ENCODE assay signal across 15 cellular contexts in the genomic region with DNA sequence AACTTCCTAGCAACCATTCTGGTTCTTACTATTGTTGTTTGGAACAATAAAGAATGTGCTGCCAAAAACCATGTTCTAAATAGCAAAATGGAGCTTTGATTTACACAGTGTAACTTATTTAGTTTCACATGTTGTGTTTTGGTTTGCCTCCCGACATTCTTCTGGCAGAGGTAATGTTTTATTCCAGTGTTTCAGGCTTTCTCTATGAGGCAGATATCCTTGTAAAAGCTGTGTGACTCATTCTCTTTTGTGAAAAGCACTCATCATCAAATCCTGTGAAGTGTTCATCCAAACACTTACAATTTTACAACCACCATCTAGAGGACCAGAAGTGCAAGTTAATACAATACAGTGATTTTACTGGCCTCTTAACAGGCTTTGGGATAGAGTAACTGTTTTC.
DNase-seq lines count a peak whose midpoint lies in the region; ATAC-seq, FAIRE-seq and TF ChIP-seq lines count a peak whose summit lies in the region.
"Had no signal": no experiment of that assay in that cellular context is flagged by ENCODE, and none has a peak within 500 bp of the region (broad histone marks: within the 10 kb centered on the region; RNA-seq: fewer than 3 reads in every experiment).

No MANE protein-coding gene starts in this region.

- intact Hi-C loops in left lung (cut with DNase I): no loop called here
- intact Hi-C loops in activated CD4-positive, alpha-beta T cell treated with anti-CD3 and anti-CD28 coated beads for 36 hours (cut with DNase I, micrococcal nuclease): no loop called here

- no peak overlapping the region for H3K4me3 Mint-ChIP-seq in activated CD4-positive, alpha-beta T cell treated with anti-CD3 and anti-CD28 coated beads for 36 hours
- H3K4me3 Mint-ChIP-seq: activated naive CD8-positive, alpha-beta T cell treated with anti-CD3 and anti-CD28 coated beads, Interleukin-2, amount 50 U/mL, for 24 hours; CD8-positive, alpha-beta memory T cell; T-cell had no signal

- no peaks in the 10 kb centered on the region for H3K9me3 Mint-ChIP-seq in activated CD4-positive, alpha-beta T cell treated with anti-CD3 and anti-CD28 coated beads for 36 hours (ENCODE audit: low read depth)
- H3K9me3 Mint-ChIP-seq: activated naive CD8-positive, alpha-beta T cell treated with anti-CD3 and anti-CD28 coated beads, Interleukin-2, amount 50 U/mL, for 24 hours had no signal

- DNase-seq in AG08395 (ENCODE audit: low spot score): peak; percentile 61
- DNase-seq in HT-29 (ENCODE audit: low spot score): peak; percentile 44
- DNase-seq in brain microvascular endothelial cell: peak; percentile 40
- DNase-seq in left lung: no peak
- no peak for DNase-seq in Ammon's horn (ENCODE audit: low spot score)
- DNase-seq in activated CD4-positive, alpha-beta T cell treated with anti-CD3 and anti-CD28 coated beads for 36 hours: no peak
- no peak for DNase-seq in GM19239 (ENCODE audit: insufficient read length, low spot score)
- no peak for DNase-seq in anterior cingulate cortex (lab: John Stamatoyannopoulos, UW)
- DNase-seq: activated CD8-positive, alpha-beta memory T cell treated with anti-CD3 and anti-CD28 coated beads for 24 hours; activated naive CD8-positive, alpha-beta T cell treated with anti-CD3 and anti-CD28 coated beads, Interleukin-2, amount 50 U/mL, for 24 hours; CD8-positive, alpha-beta memory T cell; gastrocnemius medialis; NCI-H526; T-cell had no signal

- H3K9me3 ChIP-seq in left lung: no peaks in the 10 kb centered on the region
- H3K9me3 ChIP-seq: gastrocnemius medialis had no signal

- in situ Hi-C loops in brain microvascular endothelial cell (cut with HindIII; ENCODE audit: low pct_ligation_motif_present, low sequenced_read_pairs): no loop called here

- H3K27me3 ChIP-seq in brain microvascular endothelial cell (replicated peaks) (no peaks in the 10 kb centered on the region), left lung (peaks cover 6 to 7% of the 10 kb centered on the region in 2 donors)
- H3K27me3 ChIP-seq: gastrocnemius medialis had no signal

- CTCF ChIA-PET in activated CD4-positive, alpha-beta T cell treated with anti-CD3 and anti-CD28 coated beads for 36 hours (lab: Charles Lee): no interaction called here

- no peak for FAIRE-seq in GM19239 (lab: Jason Lieb, UNC)

- POLR2A ChIA-PET in activated CD4-positive, alpha-beta T cell treated with anti-CD3 and anti-CD28 coated beads for 36 hours (lab: Charles Lee): no interaction called here

- no peak overlapping the region for H3K4me3 ChIP-seq in brain microvascular endothelial cell (ENCODE audit: low read depth, low read length)
- no peak overlapping the region for H3K4me3 ChIP-seq in left lung
- H3K4me3 ChIP-seq: gastrocnemius medialis, lung had no signal

- H3K27ac ChIP-seq in brain microvascular endothelial cell: peak overlapping the region; percentile 49
- H3K27ac ChIP-seq in left lung: no peak overlapping the region
- H3K27ac ChIP-seq: gastrocnemius medialis had no signal

- H3K4me1 ChIP-seq in left lung: no peaks in the 10 kb centered on the region
- H3K4me1 ChIP-seq: gastrocnemius medialis had no signal

- ATAC-seq in left lung: peak; percentile 56
- ATAC-seq in activated CD4-positive, alpha-beta T cell treated with anti-CD3 and anti-CD28 coated beads for 36 hours: no peak
- ATAC-seq: activated naive CD8-positive, alpha-beta T cell treated with anti-CD3 and anti-CD28 coated beads, Interleukin-2, amount 50 U/mL, for 24 hours; gastrocnemius medialis; T-cell had no signal

- H3K27ac Mint-ChIP-seq in activated CD4-positive, alpha-beta T cell treated with anti-CD3 and anti-CD28 coated beads for 36 hours: no peak overlapping the region
- H3K27ac Mint-ChIP-seq: activated naive CD8-positive, alpha-beta T cell treated with anti-CD3 and anti-CD28 coated beads, Interleukin-2, amount 50 U/mL, for 24 hours; CD8-positive, alpha-beta memory T cell; T-cell had no signal

- no peaks in the 10 kb centered on the region for H3K36me3 ChIP-seq in brain microvascular endothelial cell (replicated peaks)
- H3K36me3 ChIP-seq in left lung: no peaks in the 10 kb centered on the region
- H3K36me3 ChIP-seq: gastrocnemius medialis had no signal

- H3K27me3 Mint-ChIP-seq in activated CD4-positive, alpha-beta T cell treated with anti-CD3 and anti-CD28 coated beads for 36 hours: peaks cover 5% of the 10 kb centered on the region
- H3K27me3 Mint-ChIP-seq: activated naive CD8-positive, alpha-beta T cell treated with anti-CD3 and anti-CD28 coated beads, Interleukin-2, amount 50 U/mL, for 24 hours; CD8-positive, alpha-beta memory T cell; T-cell had no signal

- H3K4me1 Mint-ChIP-seq in activated CD4-positive, alpha-beta T cell treated with anti-CD3 and anti-CD28 coated beads for 36 hours: no peaks in the 10 kb centered on the region
- H3K4me1 Mint-ChIP-seq: activated naive CD8-positive, alpha-beta T cell treated with anti-CD3 and anti-CD28 coated beads, Interleukin-2, amount 50 U/mL, for 24 hours; CD8-positive, alpha-beta memory T cell; T-cell had no signal

- TF ChIP-seq CTCF in brain microvascular endothelial cell (IDR thresholded peaks at IDR 0.05; ENCODE audit: low read depth, low read length, missing control alignments) (no peak), left lung (IDR thresholded peaks at IDR 0.05) (no peak)

- no peaks in the 10 kb centered on the region for H3K36me3 Mint-ChIP-seq in activated CD4-positive, alpha-beta T cell treated with anti-CD3 and anti-CD28 coated beads for 36 hours (ENCODE audit: low read depth)
- H3K36me3 Mint-ChIP-seq: CD8-positive, alpha-beta memory T cell; T-cell had no signal

Comparison
In these comparisons a context has a peak if more than half of its experiments do, and no peak if none do; other contexts are left out.
1. DNase-seq: peak in AG08395 (single experiment), HT-29 (single experiment) and brain microvascular endothelial cell (single experiment); none in left lung (0 of 2), Ammon's horn (single experiment), activated CD4-positive, alpha-beta T cell treated with anti-CD3 and anti-CD28 coated beads for 36 hours (single experiment), GM19239 (single experiment) and anterior cingulate cortex (0 of 58).